In genomic region chr11:85665756-85666155, GRCh38 we compare ENCODE assay signal across 9 cellular contexts. TPM values are rescaled to one million over a fixed set of nuclear protein-coding genes. Genes with fewer than 3 reads are reported as not detected.
A peak's percentile ranks its signal among the peaks of the same experiment; 100 is the strongest.
DNase-seq lines count a peak whose midpoint lies in the region; ATAC-seq and TF ChIP-seq lines count a peak whose summit lies in the region.
"Had no signal": no experiment of that assay in that cellular context is flagged by ENCODE, and none has a peak within 500 bp of the region (broad histone marks: within the 10 kb centered on the region; RNA-seq: fewer than 3 reads in every experiment).

No MANE protein-coding gene starts in this region.

- H3K27ac ChIP-seq in hepatocyte: peak overlapping the region; percentile 99

- intact Hi-C loops in activated CD4-positive, alpha-beta T cell treated with anti-CD3 and anti-CD28 coated beads, Interleukin-2, amount 10 ng/mL, durations not matched to agents 24 days and 14 days (cut with micrococcal nuclease): loop anchor here (1.0 to 10.0 kb wide), 5 partner anchors 71 to 629 kb away; partner anchors contain the start of genes EED and PICALM
- intact Hi-C loops in activated B cell treated with CpG ODN at 0.5 μM for 24 hours (cut with micrococcal nuclease): loop anchor here (1.0 to 10.0 kb wide), 5 partner anchors 17 to 1372 kb away; partner anchors contain the start of genes HIKESHI and TMEM135

- H2AFZ ChIP-seq in hepatocyte: peak overlapping the region; percentile 58

- H3K4me2 ChIP-seq in hepatocyte: peak overlapping the region; percentile 91

- H3K27me3 Mint-ChIP-seq in activated CD4-positive, alpha-beta T cell treated with anti-CD3 and anti-CD28 coated beads, Interleukin-2, amount 10 ng/mL, durations not matched to agents 24 days and 14 days: peaks cover 2% of the 10 kb centered on the region
- no peaks in the 10 kb centered on the region for H3K27me3 Mint-ChIP-seq in activated B cell treated with CpG ODN at 0.5 μM for 24 hours
- no peaks in the 10 kb centered on the region for H3K27me3 Mint-ChIP-seq in stimulated activated memory B cell treated with anti-CD40 and anti-IgM and Interleukin-4, amounts not matched to agents 10 μg/mL and 1 μg/mL and 100 μg/mL, for 72 hours

- CTCF ChIA-PET in activated B cell treated with CpG ODN at 0.5 μM for 24 hours (lab: Charles Lee): no interaction called here

- peak overlapping the region; percentile 97 for H3K4me3 Mint-ChIP-seq in activated CD4-positive, alpha-beta T cell treated with anti-CD3 and anti-CD28 coated beads, Interleukin-2, amount 10 ng/mL, durations not matched to agents 24 days and 14 days
- no peak overlapping the region for H3K4me3 Mint-ChIP-seq in activated B cell treated with CpG ODN at 0.5 μM for 24 hours
- H3K4me3 Mint-ChIP-seq in stimulated activated memory B cell treated with anti-CD40 and anti-IgM and Interleukin-4, amounts not matched to agents 10 μg/mL and 1 μg/mL and 100 μg/mL, for 72 hours: no peak overlapping the region

- H3K27ac Mint-ChIP-seq in activated CD4-positive, alpha-beta T cell treated with anti-CD3 and anti-CD28 coated beads, Interleukin-2, amount 10 ng/mL, durations not matched to agents 24 days and 14 days: no peak overlapping the region
- peak overlapping the region; percentile 35 for H3K27ac Mint-ChIP-seq in activated B cell treated with CpG ODN at 0.5 μM for 24 hours
- H3K27ac Mint-ChIP-seq in stimulated activated memory B cell treated with anti-CD40 and anti-IgM and Interleukin-4, amounts not matched to agents 10 μg/mL and 1 μg/mL and 100 μg/mL, for 72 hours: peak overlapping the region; percentile 91

- DNase-seq in activated CD4-positive, alpha-beta T cell treated with anti-CD3 and anti-CD28 coated beads, Interleukin-2, amount 10 ng/mL, durations not matched to agents 24 days and 14 days: no peak
- DNase-seq in activated CD4-positive, alpha-beta T cell treated with anti-CD3 and anti-CD28 coated beads for 4 hours: no peak
- DNase-seq in activated B cell treated with CpG ODN at 0.5 μM for 24 hours (no peak), hepatocyte (ENCODE audit: low spot score) (peak; percentile 12), NOMO-1 (lab: John Stamatoyannopoulos, UW; ENCODE audit: unreplicated experiment in 2 of 2) (no peak)
- no peak for DNase-seq in NK-92 treated with Interleukin-12 subunit alpha and Interleukin-12 subunit beta, amount 100 ng/mL, for 24 hours (lab: John Stamatoyannopoulos, UW)

- no peak overlapping the region for H3K4me3 ChIP-seq in hepatocyte
- H3K4me3 ChIP-seq: lung had no signal

- WGBS in hepatocyte (ENCODE audit: low lambda C conversion rate, missing lambda C conversion rate): 67% methylated on average over 5 of the region's 5 CpGs

- H3K36me3 Mint-ChIP-seq in activated CD4-positive, alpha-beta T cell treated with anti-CD3 and anti-CD28 coated beads, Interleukin-2, amount 10 ng/mL, durations not matched to agents 24 days and 14 days (ENCODE audit: low read depth): peaks cover 33% of the 10 kb centered on the region
- peaks cover 28% of the 10 kb centered on the region for H3K36me3 Mint-ChIP-seq in activated B cell treated with CpG ODN at 0.5 μM for 24 hours (ENCODE audit: low read depth)
- H3K36me3 Mint-ChIP-seq in stimulated activated memory B cell treated with anti-CD40 and anti-IgM and Interleukin-4, amounts not matched to agents 10 μg/mL and 1 μg/mL and 100 μg/mL, for 72 hours: peaks cover 24% of the 10 kb centered on the region

- peaks cover 37% of the 10 kb centered on the region for H3K79me2 ChIP-seq in hepatocyte

- H3K4me1 Mint-ChIP-seq in activated CD4-positive, alpha-beta T cell treated with anti-CD3 and anti-CD28 coated beads, Interleukin-2, amount 10 ng/mL, durations not matched to agents 24 days and 14 days: peaks cover 22% of the 10 kb centered on the region
- peaks cover 37% of the 10 kb centered on the region for H3K4me1 Mint-ChIP-seq in activated B cell treated with CpG ODN at 0.5 μM for 24 hours
- peaks cover 26% of the 10 kb centered on the region for H3K4me1 Mint-ChIP-seq in stimulated activated memory B cell treated with anti-CD40 and anti-IgM and Interleukin-4, amounts not matched to agents 10 μg/mL and 1 μg/mL and 100 μg/mL, for 72 hours

- ATAC-seq in activated B cell treated with CpG ODN at 0.5 μM for 24 hours (ENCODE audit: low read depth) (no peak), HG02840 (IDR thresholded peaks at IDR 0.05; ENCODE audit: low FRiP score, unreplicated experiment) (no peak)
- no peak for ATAC-seq in stimulated activated memory B cell treated with anti-CD40 and anti-IgM and Interleukin-4, amounts not matched to agents 10 μg/mL and 1 μg/mL and 100 μg/mL, for 72 hours

- H3K9me3 Mint-ChIP-seq in activated CD4-positive, alpha-beta T cell treated with anti-CD3 and anti-CD28 coated beads, Interleukin-2, amount 10 ng/mL, durations not matched to agents 24 days and 14 days: peaks cover 2% of the 10 kb centered on the region
- H3K9me3 Mint-ChIP-seq in activated B cell treated with CpG ODN at 0.5 μM for 24 hours: no peaks in the 10 kb centered on the region
- H3K9me3 Mint-ChIP-seq in stimulated activated memory B cell treated with anti-CD40 and anti-IgM and Interleukin-4, amounts not matched to agents 10 μg/mL and 1 μg/mL and 100 μg/mL, for 72 hours: no peaks in the 10 kb centered on the region

- no peak for TF ChIP-seq CTCF in activated B cell treated with CpG ODN at 0.5 μM for 24 hours (IDR thresholded peaks at IDR 0.05)
- no peak for TF ChIP-seq CTCF in hepatocyte (IDR thresholded peaks at IDR 0.05; ENCODE audit: poor library complexity)

- H3K4me1 ChIP-seq in hepatocyte (ENCODE audit: insufficient read depth): peaks cover 13% of the 10 kb centered on the region

- POLR2A ChIA-PET in activated B cell treated with CpG ODN at 0.5 μM for 24 hours (lab: Charles Lee): no interaction called here

- H3K9me2 ChIP-seq in hepatocyte (replicated peaks; ENCODE audit: insufficient read depth): no peaks in the 10 kb centered on the region

- H3K36me3 ChIP-seq in hepatocyte (replicated peaks; ENCODE audit: insufficient read depth, low read depth): no peaks in the 10 kb centered on the region

- no peaks in the 10 kb centered on the region for H3K27me3 ChIP-seq in hepatocyte

- H4K20me1 ChIP-seq in hepatocyte (ENCODE audit: insufficient read depth, poor library complexity, severe bottlenecking): peaks cover 36% of the 10 kb centered on the region

- H3K9me3 ChIP-seq in hepatocyte (ENCODE audit: low read depth): no peaks in the 10 kb centered on the region

RNA-seq across cellular contexts. Expression of gene CREBZF, which starts 0.8 kb away (rescaled TPM):
- total RNA-seq in activated CD4-positive, alpha-beta T cell treated with anti-CD3 and anti-CD28 coated beads, Interleukin-2, amount 10 ng/mL, durations not matched to agents 24 days and 14 days: 50.9 and 54.5 TPM in 2 replicates
- total RNA-seq in activated B cell treated with CpG ODN at 0.5 μM for 24 hours (46.1 and 60.3 TPM in 2 replicates), hepatocyte (49.4 and 69.7 TPM in 2 replicates)
- 46.0 and 68.1 TPM in 2 replicates for polyA plus RNA-seq in hepatocyte

RNA-seq across cellular contexts. Expression of gene TMEM126A, which starts 18.0 kb away (rescaled TPM):
- total RNA-seq in activated CD4-positive, alpha-beta T cell treated with anti-CD3 and anti-CD28 coated beads, Interleukin-2, amount 10 ng/mL, durations not matched to agents 24 days and 14 days: 52.1 and 52.5 TPM in 2 replicates
- total RNA-seq in activated B cell treated with CpG ODN at 0.5 μM for 24 hours (31.9 and 32.7 TPM in 2 replicates), hepatocyte (39.6 and 48.0 TPM in 2 replicates)
- 44.8 and 58.0 TPM in 2 replicates for polyA plus RNA-seq in hepatocyte

RNA-seq across cellular contexts. Expression of gene CCDC89, which starts 20.2 kb away (rescaled TPM):
- 0.14 TPM in 1 of 2 replicates, not detected in the other for total RNA-seq in activated CD4-positive, alpha-beta T cell treated with anti-CD3 and anti-CD28 coated beads, Interleukin-2, amount 10 ng/mL, durations not matched to agents 24 days and 14 days
- total RNA-seq in activated B cell treated with CpG ODN at 0.5 μM for 24 hours: not detected in 2 replicates
- total RNA-seq in hepatocyte: 0.72 and 0.83 TPM in 2 replicates
- polyA plus RNA-seq in hepatocyte: 0.43 and 0.75 TPM in 2 replicates

RNA-seq across cellular contexts. Expression of gene TMEM126B, which starts 37.4 kb away (rescaled TPM):
- 52.2 and 54.4 TPM in 2 replicates for total RNA-seq in activated CD4-positive, alpha-beta T cell treated with anti-CD3 and anti-CD28 coated beads, Interleukin-2, amount 10 ng/mL, durations not matched to agents 24 days and 14 days
- total RNA-seq in activated B cell treated with CpG ODN at 0.5 μM for 24 hours (35.5 and 43.4 TPM in 2 replicates), hepatocyte (78.3 and 87.8 TPM in 2 replicates)
- 57.9 and 58.9 TPM in 2 replicates for polyA plus RNA-seq in hepatocyte

RNA-seq across cellular contexts. Expression of gene DLG2, which starts 38.6 kb away (rescaled TPM):
- 0.99 and 1.0 TPM in 2 replicates for total RNA-seq in activated CD4-positive, alpha-beta T cell treated with anti-CD3 and anti-CD28 coated beads, Interleukin-2, amount 10 ng/mL, durations not matched to agents 24 days and 14 days
- total RNA-seq in activated B cell treated with CpG ODN at 0.5 μM for 24 hours (2.3 and 2.7 TPM in 2 replicates), hepatocyte (1.7 and 6.8 TPM in 2 replicates)
- polyA plus RNA-seq in hepatocyte: 0.45 and 2.6 TPM in 2 replicates
